12 cellular contexts compared by ENCODE assay signal in the genomic region with DNA sequence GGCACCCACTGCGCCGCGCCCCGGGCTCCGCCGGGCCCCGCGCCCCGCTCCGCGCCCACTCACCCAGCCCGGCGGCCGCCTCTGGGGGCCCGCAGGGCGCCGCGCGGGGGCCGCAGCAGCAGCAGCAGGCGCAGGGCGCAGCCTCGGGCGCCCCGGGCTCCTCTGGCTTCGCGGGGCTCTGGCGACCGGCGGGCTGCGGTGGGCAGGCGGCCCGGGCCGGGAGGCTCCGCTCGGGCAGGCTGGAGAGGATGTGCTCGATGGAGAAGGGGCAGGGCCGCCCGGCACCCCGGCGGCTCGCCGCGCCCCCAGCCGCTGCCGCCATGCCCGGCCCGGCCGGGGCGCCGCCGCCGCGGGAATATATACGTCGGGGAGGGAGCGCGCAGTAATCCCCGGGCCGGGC. TPM values are rescaled to one million over a fixed set of nuclear protein-coding genes. Genes with fewer than 3 reads are reported as not detected.
DNase-seq lines count a peak whose midpoint lies in the region; ATAC-seq and TF ChIP-seq lines count a peak whose summit lies in the region.
"Had no signal": no experiment of that assay in that cellular context is flagged by ENCODE, and none has a peak within 500 bp of the region (broad histone marks: within the 10 kb centered on the region; RNA-seq: fewer than 3 reads in every experiment).

A gene with protein sequence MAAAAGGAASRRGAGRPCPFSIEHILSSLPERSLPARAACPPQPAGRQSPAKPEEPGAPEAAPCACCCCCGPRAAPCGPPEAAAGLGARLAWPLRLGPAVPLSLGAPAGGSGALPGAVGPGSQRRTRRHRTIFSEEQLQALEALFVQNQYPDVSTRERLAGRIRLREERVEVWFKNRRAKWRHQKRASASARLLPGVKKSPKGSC (minus strand): TSS at position 331 of the 400 bp plus-strand sequence. CDS start 9 bp downstream, at position 322.

- H3K27ac ChIP-seq in left ventricle myocardium inferior (replicated peaks) (no peak within 1 kb of the TSS), right atrium auricular region (no peak within 1 kb of the TSS), vagina (no peak within 1 kb of the TSS)
- H3K27ac ChIP-seq: GM23248 had no signal

- DNase-seq in left ventricle myocardium inferior (no peak), right atrium auricular region (ENCODE audit: low spot score) (no peak), vagina (ENCODE audit: extremely low spot score in 2 of 2) (no peak), islet precursor cell (no peak)
- DNase-seq in naive thymus-derived CD8-positive, alpha-beta T cell: no peak
- DNase-seq in stimulated activated CD4-positive, alpha-beta T cell treated with anti-CD3 and anti-CD28 coated beads, Interleukin-4, amount 100 ng/mL, for 4 hours: no peak
- DNase-seq: NCI-H187 treated with DMSO at 0.1 percent for 48 hours, SHP77 treated with DMSO at 0.1 percent for 48 hours had no signal

- no peaks in the 10 kb centered on the region for H3K4me1 Mint-ChIP-seq in brain
- peaks cover 7 to 15% (median 10%) of the 10 kb centered on the region in 4 donors for H3K4me1 Mint-ChIP-seq in naive thymus-derived CD8-positive, alpha-beta T cell

- peak within 1 kb of the TSS; percentile 50 for H3K4me3 ChIP-seq in left ventricle myocardium inferior
- H3K4me3 ChIP-seq in right atrium auricular region: peak within 1 kb of the TSS in 1 of 2 donors; percentile 41
- peak within 1 kb of the TSS; percentile 16 to 30 for H3K4me3 ChIP-seq in vagina
- H3K4me3 ChIP-seq: GM23248 had no signal

- peak; percentile 13 to 23 for ATAC-seq in naive thymus-derived CD8-positive, alpha-beta T cell
- no peak for ATAC-seq in HG03025 (IDR thresholded peaks at IDR 0.05; ENCODE audit: low FRiP score, unreplicated experiment)

- H3K36me3 ChIP-seq in left ventricle myocardium inferior: no peaks in the 10 kb centered on the region
- no peaks in the 10 kb centered on the region for H3K36me3 ChIP-seq in right atrium auricular region
- no peaks in the 10 kb centered on the region for H3K36me3 ChIP-seq in vagina

- H3K36me3 Mint-ChIP-seq in brain: no peaks in the 10 kb centered on the region
- H3K36me3 Mint-ChIP-seq in naive thymus-derived CD8-positive, alpha-beta T cell: peaks cover 0 to 9% (median 8%) of the 10 kb centered on the region in 3 donors

- peaks cover 11% of the 10 kb centered on the region for H3K4me1 ChIP-seq in left ventricle myocardium inferior
- peaks cover 0 to 9% of the 10 kb centered on the region in 2 donors for H3K4me1 ChIP-seq in right atrium auricular region
- H3K4me1 ChIP-seq in vagina: peaks cover 4% of the 10 kb centered on the region

- intact Hi-C loops in left ventricle myocardium inferior (cut with micrococcal nuclease): no loop called here
- intact Hi-C loops in vagina (cut with DNase I): no loop called here

- TF ChIP-seq CTCF in left ventricle myocardium inferior (IDR thresholded peaks at IDR 0.05; ENCODE audit: borderline replicate concordance): no peak
- TF ChIP-seq CTCF in right atrium auricular region (IDR thresholded peaks at IDR 0.05): no peak
- no peak for TF ChIP-seq CTCF in brain (conservative IDR thresholded peaks at IDR 0.05)
- TF ChIP-seq CTCF in vagina (IDR thresholded peaks at IDR 0.05): no peak

- H3K27ac Mint-ChIP-seq in brain: no peak within 1 kb of the TSS
- no peak within 1 kb of the TSS for H3K27ac Mint-ChIP-seq in naive thymus-derived CD8-positive, alpha-beta T cell

- H3K27me3 ChIP-seq in left ventricle myocardium inferior (ENCODE audit: low read depth) (peaks cover 76% of the 10 kb centered on the region), right atrium auricular region (peaks cover 4 to 19% of the 10 kb centered on the region in 2 donors), vagina (peaks cover 8% of the 10 kb centered on the region)

- no peaks in the 10 kb centered on the region for H3K9me3 ChIP-seq in left ventricle myocardium inferior (replicated peaks)
- H3K9me3 ChIP-seq in right atrium auricular region: no peaks in the 10 kb centered on the region
- H3K9me3 ChIP-seq in vagina: no peaks in the 10 kb centered on the region

- peak within 1 kb of the TSS; percentile 47 to 73 (median 59) for H3K4me3 Mint-ChIP-seq in brain
- peak within 1 kb of the TSS; percentile 42 to 92 (median 73) for H3K4me3 Mint-ChIP-seq in naive thymus-derived CD8-positive, alpha-beta T cell

- peaks cover 86% of the 10 kb centered on the region for H3K27me3 Mint-ChIP-seq in brain
- H3K27me3 Mint-ChIP-seq in naive thymus-derived CD8-positive, alpha-beta T cell: peaks cover 21 to 51% (median 40%) of the 10 kb centered on the region in 5 donors

- no peak for TF ChIP-seq POLR2A in vagina (IDR thresholded peaks at IDR 0.05)

- H3K9me3 Mint-ChIP-seq in brain: peaks cover 0 to 19% (median 12%) of the 10 kb centered on the region in 5 experiments
- peaks cover 0 to 10% (median 0%) of the 10 kb centered on the region in 9 donors for H3K9me3 Mint-ChIP-seq in naive thymus-derived CD8-positive, alpha-beta T cell

- POLR2A ChIA-PET in naive thymus-derived CD8-positive, alpha-beta T cell (lab: Charles Lee): no interaction called here

RNA-seq across cellular contexts. Expression of the gene that starts here (rescaled TPM):
- not detected for total RNA-seq in left ventricle myocardium inferior
- total RNA-seq in right atrium auricular region: not detected
- polyA plus RNA-seq in brain (ENCODE audit: insufficient read depth, low read depth, low replicate concordance): not detected
- total RNA-seq in naive thymus-derived CD8-positive, alpha-beta T cell: not detected
- polyA plus RNA-seq in naive thymus-derived CD8-positive, alpha-beta T cell: not detected
- not detected for total RNA-seq in vagina
- total RNA-seq: GM23248, subcutaneous adipose tissue had no signal
- polyA plus RNA-seq: GM23248 had no signal

Comparison
In these comparisons a context has a peak if more than half of its experiments do, and no peak if none do; other contexts are left out.
1. Peak in ATAC-seq in naive thymus-derived CD8-positive, alpha-beta T cell; RNA of the gene not detected or under 1 TPM.